15 cellular contexts compared by ENCODE assay signal in the genomic region with DNA sequence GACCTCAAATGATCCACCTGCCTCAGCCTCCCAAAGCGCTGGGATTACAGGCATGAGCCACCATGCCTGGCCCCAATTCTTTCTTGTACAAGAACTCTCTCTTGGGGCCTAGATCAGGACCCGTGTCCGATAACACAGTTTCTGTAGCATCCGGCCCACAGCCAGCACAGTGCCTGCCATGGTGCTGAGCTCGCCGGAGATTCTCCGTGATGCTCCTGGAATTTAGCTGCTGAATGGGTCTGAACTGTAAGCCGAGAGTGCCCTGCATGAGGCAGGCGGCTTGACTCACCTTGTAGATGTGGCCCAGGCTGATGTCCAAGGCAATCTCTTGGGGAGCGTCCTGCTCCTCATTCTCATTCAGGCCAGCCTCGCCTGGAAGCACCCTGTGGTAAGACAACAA. TPM values are rescaled to one million over a fixed set of nuclear protein-coding genes. Genes with fewer than 3 reads are reported as not detected.
A peak's percentile ranks its signal among the peaks of the same experiment; 100 is the strongest.
DNase-seq lines count a peak whose midpoint lies in the region; ATAC-seq and TF ChIP-seq lines count a peak whose summit lies in the region.
"Had no signal": no experiment of that assay in that cellular context is flagged by ENCODE, and none has a peak within 500 bp of the region (broad histone marks: within the 10 kb centered on the region; RNA-seq: fewer than 3 reads in every experiment).

No MANE protein-coding gene starts in this region.

- H3K23ac ChIP-seq in neuronal stem cell (ENCODE audit: low read depth, low read length, poor library complexity) = no peak overlapping the region

- POLR2A ChIA-PET in CD8-positive, alpha-beta memory T cell (lab: Charles Lee) = interaction anchor here (1.8 kb wide), 1 partner anchor 59 kb away, joined by 5 read pairs; no protein-coding TSS in a partner anchor

- H3K4me2 ChIP-seq in neuronal stem cell (ENCODE audit: insufficient read depth, low read length, poor library complexity, severe bottlenecking) (no peak overlapping the region), osteoblast (ENCODE audit: insufficient read depth, low read length) (no peak overlapping the region)
- H3K4me2 ChIP-seq: A549 had no signal

- H3K18ac ChIP-seq in neuronal stem cell (ENCODE audit: low read length) = no peak overlapping the region

- TF ChIP-seq CTCF in osteoblast (IDR thresholded peaks at IDR 0.05; ENCODE audit: extremely low read depth, low read depth, low read length) = no peak

- H3K14ac ChIP-seq in neuronal stem cell (ENCODE audit: low read length) = no peak overlapping the region

- no peaks in the 10 kb centered on the region for H3K27me3 ChIP-seq in CD8-positive, alpha-beta memory T cell (ENCODE audit: insufficient read depth, low read length, poor library complexity, severe bottlenecking)
- peaks cover 0 to 63% (median 0%) of the 10 kb centered on the region in 3 experiments for H3K27me3 ChIP-seq in neuronal stem cell (ENCODE audit: control insufficient read depth in 3 of 3, insufficient read depth in 3 of 3, low read depth in 1 of 3, low read length in 3 of 3)
- H3K27me3 ChIP-seq in osteoblast (ENCODE audit: insufficient read depth, low read length) = peaks cover 18% of the 10 kb centered on the region
- H3K27me3 ChIP-seq: BE2C had no signal

- H3K4me1 Mint-ChIP-seq in stimulated activated naive CD8-positive, alpha-beta T cell treated with anti-CD3 and anti-CD28 coated beads, Interleukin-15, Interleukin-2, amounts not matched to agents 100 ng/mL and 50 ng/mL, for 24 hours (ENCODE audit: low read depth) = peaks cover 34% of the 10 kb centered on the region
- peaks cover 57% of the 10 kb centered on the region for H3K4me1 Mint-ChIP-seq in stimulated activated naive CD8-positive, alpha-beta T cell treated with anti-CD3 and anti-CD28 coated beads, Interleukin-15, amount 100 ng/mL, for 72 hours
- peaks cover 28 to 53% (median 44%) of the 10 kb centered on the region in 3 donors for H3K4me1 Mint-ChIP-seq in CD8-positive, alpha-beta memory T cell

- H2AFZ ChIP-seq in neuronal stem cell (ENCODE audit: low read length) = no peak overlapping the region
- no peak overlapping the region for H2AFZ ChIP-seq in osteoblast (ENCODE audit: low read length)

- H2AK5ac ChIP-seq in neuronal stem cell (ENCODE audit: low read depth, low read length) = peak overlapping the region; percentile 33

- H2BK120ac ChIP-seq in neuronal stem cell (ENCODE audit: low read depth, low read length) = no peak overlapping the region

- H4K91ac ChIP-seq in neuronal stem cell (ENCODE audit: low read depth, low read length, poor library complexity) = no peak overlapping the region

- peak overlapping the region; percentile 71 for H3K4me3 ChIP-seq in CD8-positive, alpha-beta memory T cell (ENCODE audit: low read length)
- H3K4me3 ChIP-seq in neuronal stem cell (ENCODE audit: low read length in 2 of 2) (no peak overlapping the region), osteoblast (ENCODE audit: insufficient read depth, low read length) (no peak overlapping the region)
- H3K4me3 ChIP-seq: A549, HAP-1 had no signal

- peaks cover 34% of the 10 kb centered on the region for H3K4me1 ChIP-seq in CD8-positive, alpha-beta memory T cell (ENCODE audit: insufficient read depth, low read length)
- H3K4me1 ChIP-seq in neuronal stem cell (ENCODE audit: control insufficient read depth in 2 of 2, insufficient read depth in 1 of 2, low read depth in 1 of 2, low read length in 2 of 2) = peaks cover 0 to 7% of the 10 kb centered on the region in 2 donors
- H3K4me1 ChIP-seq in osteoblast (ENCODE audit: insufficient read depth, low read length) = peaks cover 14% of the 10 kb centered on the region
- H3K4me1 ChIP-seq: A549, BE2C, HAP-1 had no signal

- CTCF ChIA-PET in CD8-positive, alpha-beta memory T cell (lab: Charles Lee) = interaction anchor here (3.8 kb wide), 1 partner anchor 65 kb away, joined by 27 read pairs; the partner anchor contains the start of gene ANKRD39

- peak overlapping the region; percentile 60 for H3K27ac ChIP-seq in CD8-positive, alpha-beta memory T cell (ENCODE audit: low read depth, low read length)
- H3K27ac ChIP-seq in neuronal stem cell (replicated peaks; ENCODE audit: low read length) = no peak overlapping the region
- H3K27ac ChIP-seq in osteoblast (ENCODE audit: low read depth, low read length) = no peak overlapping the region
- H3K27ac ChIP-seq: A549 had no signal

- no CpG with 5 or more reads among the region's 11 CpGs for WGBS in neuronal stem cell (ENCODE audit: extremely low coverage in 2 of 2, insufficient read length in 2 of 2, insufficient replicate concordance in 1 of 2), 2 donors

- H3K79me2 ChIP-seq in osteoblast (ENCODE audit: insufficient read depth, low read length) = no peaks in the 10 kb centered on the region

- DNase-seq in stimulated activated naive CD8-positive, alpha-beta T cell treated with anti-CD3 and anti-CD28 coated beads, Interleukin-15, amount 100 ng/mL, for 72 hours = no peak
- DNase-seq in CD8-positive, alpha-beta memory T cell = peak in 1 of 5 donors; percentile 19
- DNase-seq in neuronal stem cell (ENCODE audit: low spot score) (no peak), osteoblast (ENCODE audit: insufficient read length, low spot score, missing footprints) (no peak), NCI-H2196 (lab: John Stamatoyannopoulos, UW; ENCODE audit: unreplicated experiment) (no peak)
- DNase-seq: BE2C; CD4-positive, CD25-positive, alpha-beta regulatory T cell; DMS153; DND-41; GDM1; GOT3; IMR-90 had no signal

- no peak overlapping the region for H2BK12ac ChIP-seq in neuronal stem cell (ENCODE audit: low read length)

- peak overlapping the region; percentile 79 for H3K4me3 Mint-ChIP-seq in stimulated activated naive CD8-positive, alpha-beta T cell treated with anti-CD3 and anti-CD28 coated beads, Interleukin-15, Interleukin-2, amounts not matched to agents 100 ng/mL and 50 ng/mL, for 24 hours
- H3K4me3 Mint-ChIP-seq in stimulated activated naive CD8-positive, alpha-beta T cell treated with anti-CD3 and anti-CD28 coated beads, Interleukin-15, amount 100 ng/mL, for 72 hours = peak overlapping the region in 1 of 2 donors; percentile 73
- H3K4me3 Mint-ChIP-seq in CD8-positive, alpha-beta memory T cell = peak overlapping the region in 1 of 7 donors; percentile 15

- H2BK5ac ChIP-seq in neuronal stem cell (ENCODE audit: low read length) = no peak overlapping the region

- H3K27ac Mint-ChIP-seq in stimulated activated naive CD8-positive, alpha-beta T cell treated with anti-CD3 and anti-CD28 coated beads, Interleukin-15, Interleukin-2, amounts not matched to agents 100 ng/mL and 50 ng/mL, for 24 hours = peak overlapping the region; percentile 87
- H3K27ac Mint-ChIP-seq in stimulated activated naive CD8-positive, alpha-beta T cell treated with anti-CD3 and anti-CD28 coated beads, Interleukin-15, amount 100 ng/mL, for 72 hours = no peak overlapping the region
- peak overlapping the region in 1 of 8 donors; percentile 98 for H3K27ac Mint-ChIP-seq in CD8-positive, alpha-beta memory T cell

- no peaks in the 10 kb centered on the region for H3K27me3 Mint-ChIP-seq in stimulated activated naive CD8-positive, alpha-beta T cell treated with anti-CD3 and anti-CD28 coated beads, Interleukin-15, Interleukin-2, amounts not matched to agents 100 ng/mL and 50 ng/mL, for 24 hours
- no peaks in the 10 kb centered on the region for H3K27me3 Mint-ChIP-seq in stimulated activated naive CD8-positive, alpha-beta T cell treated with anti-CD3 and anti-CD28 coated beads, Interleukin-15, amount 100 ng/mL, for 72 hours
- no peaks in the 10 kb centered on the region for H3K27me3 Mint-ChIP-seq in CD8-positive, alpha-beta memory T cell

- no peak overlapping the region for H4K8ac ChIP-seq in neuronal stem cell (ENCODE audit: low read depth, low read length)

- no peaks in the 10 kb centered on the region for H3K36me3 ChIP-seq in CD8-positive, alpha-beta memory T cell (ENCODE audit: insufficient read depth, low read length)
- no peaks in the 10 kb centered on the region for H3K36me3 ChIP-seq in neuronal stem cell (replicated peaks in 1 of 2; ENCODE audit: control insufficient read depth in 2 of 2, insufficient read depth in 2 of 2, low read length in 2 of 2)
- no peaks in the 10 kb centered on the region for H3K36me3 ChIP-seq in osteoblast (ENCODE audit: insufficient read depth, low read length)
- H3K36me3 ChIP-seq: BE2C, HAP-1 had no signal

- H3K4ac ChIP-seq in neuronal stem cell (ENCODE audit: low read length) = no peak overlapping the region

- no peaks in the 10 kb centered on the region for H3K9me3 ChIP-seq in CD8-positive, alpha-beta memory T cell (ENCODE audit: low read length)
- H3K9me3 ChIP-seq in neuronal stem cell (replicated peaks in 1 of 2; ENCODE audit: control insufficient read depth in 2 of 2, insufficient read depth in 1 of 2, low read depth in 1 of 2, low read length in 2 of 2) (no peaks in the 10 kb centered on the region), osteoblast (ENCODE audit: low read depth, low read length) (no peaks in the 10 kb centered on the region)
- H3K9me3 ChIP-seq: A549, BE2C, HAP-1 had no signal

- H3K9ac ChIP-seq in neuronal stem cell (ENCODE audit: low read depth, low read length, poor library complexity) = no peak overlapping the region

- H4K20me1 ChIP-seq in osteoblast (ENCODE audit: insufficient read depth, low read length) = no peaks in the 10 kb centered on the region

- peaks cover under 1% of the 10 kb centered on the region for H3K9me3 Mint-ChIP-seq in stimulated activated naive CD8-positive, alpha-beta T cell treated with anti-CD3 and anti-CD28 coated beads, Interleukin-15, Interleukin-2, amounts not matched to agents 100 ng/mL and 50 ng/mL, for 24 hours
- H3K9me3 Mint-ChIP-seq in stimulated activated naive CD8-positive, alpha-beta T cell treated with anti-CD3 and anti-CD28 coated beads, Interleukin-15, amount 100 ng/mL, for 72 hours = no peaks in the 10 kb centered on the region
- peaks cover 0 to 4% (median 0%) of the 10 kb centered on the region in 5 donors for H3K9me3 Mint-ChIP-seq in CD8-positive, alpha-beta memory T cell
- H3K9me3 Mint-ChIP-seq: CD4-positive, CD25-positive, alpha-beta regulatory T cell had no signal

- H3K36me3 Mint-ChIP-seq in stimulated activated naive CD8-positive, alpha-beta T cell treated with anti-CD3 and anti-CD28 coated beads, Interleukin-15, Interleukin-2, amounts not matched to agents 100 ng/mL and 50 ng/mL, for 24 hours (ENCODE audit: low read depth) = no peaks in the 10 kb centered on the region
- H3K36me3 Mint-ChIP-seq in CD8-positive, alpha-beta memory T cell = peaks cover 1 to 11% (median 4%) of the 10 kb centered on the region in 3 donors

- ATAC-seq in stimulated activated naive CD8-positive, alpha-beta T cell treated with anti-CD3 and anti-CD28 coated beads, Interleukin-15, amount 100 ng/mL, for 72 hours = no peak
- ATAC-seq: A549 had no signal

- H2BK15ac ChIP-seq in neuronal stem cell (ENCODE audit: low read length) = no peak overlapping the region

- H3K79me1 ChIP-seq in neuronal stem cell (ENCODE audit: low read depth, low read length) = no peaks in the 10 kb centered on the region

RNA-seq across cellular contexts. Expression of gene SEMA4C, which starts 53.3 kb away (rescaled TPM):
- 10 to 100 TPM; 16.6 to 18.7 TPM for total RNA-seq in CD8-positive, alpha-beta memory T cell
- 7.1 TPM for polyA plus RNA-seq in CD8-positive, alpha-beta memory T cell
- 40.1 TPM for polyA plus RNA-seq in neuronal stem cell (2013, experiment 1 of 2)
- 39.2 TPM for polyA plus RNA-seq in neuronal stem cell (2013, experiment 2 of 2)
- 28.0 and 29.7 TPM in 2 replicates for total RNA-seq in osteoblast
